ENCODE assay signal across 1 cellular context in genomic region chr5:123421773-123422172, GRCh38.
TF ChIP-seq lines count a peak whose summit lies in the region.

No MANE protein-coding gene starts in this region.

TF ChIP-seq in H1, 55 proteins besides CTCF, POLR2A, EP300 and RAD21:
- TF ChIP-seq BRCA1 (IDR thresholded peaks at IDR 0.05; ENCODE audit: low read depth, low read length) = no peak
- TF ChIP-seq, protein P1, sequence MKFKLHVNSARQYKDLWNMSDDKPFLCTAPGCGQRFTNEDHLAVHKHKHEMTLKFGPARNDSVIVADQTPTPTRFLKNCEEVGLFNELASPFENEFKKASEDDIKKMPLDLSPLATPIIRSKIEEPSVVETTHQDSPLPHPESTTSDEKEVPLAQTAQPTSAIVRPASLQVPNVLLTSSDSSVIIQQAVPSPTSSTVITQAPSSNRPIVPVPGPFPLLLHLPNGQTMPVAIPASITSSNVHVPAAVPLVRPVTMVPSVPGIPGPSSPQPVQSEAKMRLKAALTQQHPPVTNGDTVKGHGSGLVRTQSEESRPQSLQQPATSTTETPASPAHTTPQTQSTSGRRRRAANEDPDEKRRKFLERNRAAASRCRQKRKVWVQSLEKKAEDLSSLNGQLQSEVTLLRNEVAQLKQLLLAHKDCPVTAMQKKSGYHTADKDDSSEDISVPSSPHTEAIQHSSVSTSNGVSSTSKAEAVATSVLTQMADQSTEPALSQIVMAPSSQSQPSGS (IDR thresholded peaks at IDR 0.05; ENCODE audit: low read length) = no peak
- TF ChIP-seq RXRA (IDR thresholded peaks at IDR 0.05; ENCODE audit: insufficient read depth, low read depth, low read length) = no peak
- TF ChIP-seq KDM1A (IDR thresholded peaks at IDR 0.05; ENCODE audit: borderline replicate concordance, low read length) = no peak
- no peak for TF ChIP-seq KDM5A (IDR thresholded peaks at IDR 0.05; ENCODE audit: low read length)
- no peak for TF ChIP-seq EZH2 (IDR thresholded peaks at IDR 0.05; ENCODE audit: low read depth, low read length, severe bottlenecking)
- no peak for TF ChIP-seq SP2 (IDR thresholded peaks at IDR 0.05; ENCODE audit: low read length)
- TF ChIP-seq CHD1 (IDR thresholded peaks at IDR 0.05; ENCODE audit: low read depth, low read length) = no peak
- TF ChIP-seq BCL11A (IDR thresholded peaks at IDR 0.05; ENCODE audit: low read depth in 2 of 2, low read length in 2 of 2) = no peak
- TF ChIP-seq SAP30 (IDR thresholded peaks at IDR 0.05; ENCODE audit: insufficient read depth, insufficient replicate concordance, low read length) = no peak
- TF ChIP-seq MAFK (IDR thresholded peaks at IDR 0.05; ENCODE audit: low read depth, low read length) = no peak
